14 cellular contexts compared by ENCODE assay signal in genomic region chr10:47909330-47909729, GRCh38. TPM values are rescaled to one million over a fixed set of nuclear protein-coding genes. Genes with fewer than 3 reads are reported as not detected.
"Had no signal": no experiment of that assay in that cellular context is flagged by ENCODE, and none has a peak within 500 bp of the region (broad histone marks: within the 10 kb centered on the region; RNA-seq: fewer than 3 reads in every experiment).

No MANE protein-coding gene starts in this region.

RNA-seq across cellular contexts. Expression of gene NPY4R2, which starts 9.1 kb away (rescaled TPM):
- total RNA-seq: activated CD4-positive, alpha-beta memory T cell treated with anti-CD3 and anti-CD28 coated beads, Interleukin-2, amount 10 ng/mL, durations not matched to agents 7 days and 5 days; activated CD4-positive, alpha-beta T cell treated with anti-CD3 and anti-CD28 coated beads for 36 hours; activated CD4-positive, alpha-beta T cell treated with anti-CD3 and anti-CD28 coated beads, Interleukin-2, amount 10 ng/mL, durations not matched to agents 7 days and 5 days; activated CD8-positive, alpha-beta memory T cell treated with anti-CD3 and anti-CD28 coated beads, Interleukin-2, amount 10 ng/mL, durations not matched to agents 7 days and 5 days; activated CD8-positive, alpha-beta T cell treated with anti-CD3 and anti-CD28 coated beads, Interleukin-2, amount 10 ng/mL, durations not matched to agents 7 days and 5 days; activated naive CD8-positive, alpha-beta T cell treated with anti-CD3 and anti-CD28 coated beads, Interleukin-2, amount 10 ng/mL, durations not matched to agents 7 days and 5 days; activated T-helper 2 cell treated with anti-CD3 and anti-CD28 coated beads, Interferon-gamma antibody, Interleukin-2, Interleukin-4, amounts not matched to agents 10 μg/mL and 5 μg/mL and 100 μg/mL, durations not matched to agents 14 hours and 24 hours and 36 hours; ascending aorta; bronchial epithelial cell; T-cell; T-helper 1 cell treated with Interleukin-12 subunit alpha and Interleukin-12 subunit beta and Interleukin-4 antibody, amounts not matched to agents 30 ng/mL and 1 ng/mL, for 36 hours; T-helper 17 cell; T-helper 2 cell treated with Interferon-gamma antibody and Interleukin-4, amounts not matched to agents 100 ng/mL and 5 ng/mL, for 36 hours; WTC11 had no signal
